ENCODE assay signal across 8 cellular contexts in the genomic region with DNA sequence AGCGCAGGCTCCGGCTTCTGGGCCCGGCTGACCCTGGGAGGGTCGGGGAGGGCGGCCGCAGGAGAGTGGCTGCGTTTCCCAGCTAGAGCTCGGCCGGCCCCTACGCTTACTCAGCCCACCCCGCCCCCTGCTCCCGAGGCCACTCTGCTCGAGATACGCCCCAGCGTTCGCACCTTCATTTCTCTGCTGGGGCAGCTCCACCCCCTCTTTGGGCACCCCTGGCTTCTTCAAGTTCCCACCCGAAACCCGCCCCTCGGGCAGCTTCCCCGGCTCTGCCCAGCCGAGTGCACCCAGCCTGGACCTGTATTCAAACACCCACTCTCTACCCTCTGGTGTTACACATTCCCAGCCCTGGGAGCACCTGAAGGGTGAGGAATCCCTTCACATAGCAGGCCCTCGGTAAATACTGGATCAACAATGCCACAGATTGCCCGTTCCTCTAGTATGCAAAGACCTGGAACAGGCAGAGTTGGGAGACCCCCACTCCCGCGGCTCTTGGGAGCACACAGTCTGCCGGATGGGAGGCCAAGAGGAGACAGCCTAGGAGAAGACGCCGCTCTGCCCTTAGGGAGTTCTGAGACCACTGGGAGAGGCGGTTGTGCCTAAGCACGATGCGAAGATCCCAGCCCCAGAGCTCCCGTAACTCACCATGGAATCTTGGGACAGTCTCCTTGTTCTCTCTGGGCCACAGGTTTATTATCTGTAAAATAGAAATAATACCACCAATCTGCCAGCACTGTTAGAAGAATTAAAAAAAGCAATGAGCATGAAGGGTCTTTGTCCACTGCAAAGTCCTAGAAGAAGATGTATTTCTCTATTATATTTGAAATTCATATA. TPM values are rescaled to one million over a fixed set of nuclear protein-coding genes. Genes with fewer than 3 reads are reported as not detected.
DNase-seq lines count a peak whose midpoint lies in the region; ATAC-seq and TF ChIP-seq lines count a peak whose summit lies in the region.

No MANE protein-coding gene starts in this region.

- H2BK120ac ChIP-seq in neuronal stem cell (ENCODE audit: low read depth, low read length): no peak overlapping the region

- H4K91ac ChIP-seq in neuronal stem cell (ENCODE audit: low read depth, low read length, poor library complexity): peak overlapping the region; percentile 77

- 16 to 27% methylated on average over 29 to 32 of the region's 32 CpGs for WGBS in esophagus, 2 donors
- no CpG with 5 or more reads among the region's 32 CpGs for WGBS in neuronal stem cell (ENCODE audit: extremely low coverage in 2 of 2, insufficient read length in 2 of 2, insufficient replicate concordance in 1 of 2), 2 donors

- peak overlapping the region; percentile 94 for H2AFZ ChIP-seq in neuronal stem cell (ENCODE audit: low read length)

- H2AK5ac ChIP-seq in neuronal stem cell (ENCODE audit: low read depth, low read length): peak overlapping the region; percentile 76

- no peak overlapping the region for H2BK12ac ChIP-seq in neuronal stem cell (ENCODE audit: low read length)

- peak; percentile 54 for DNase-seq in NCI-H1105 treated with DMSO at 0.1 percent for 48 hours (lab: John Stamatoyannopoulos, UW)
- DNase-seq in NCI-H1105 (lab: John Stamatoyannopoulos, UW): no peak
- DNase-seq in Panc1 (ENCODE audit: low read depth, low spot score): no peak
- DNase-seq in neuronal stem cell (ENCODE audit: low spot score): no peak
- DNase-seq in NCI-H2029 treated with DMSO at 0.1 percent for 48 hours (lab: John Stamatoyannopoulos, UW): no peak
- DNase-seq in GM13977 (ENCODE audit: low spot score): no peak

- no peak overlapping the region for H3K4ac ChIP-seq in neuronal stem cell (ENCODE audit: low read length)

- peak overlapping the region; percentile 90 for H3K4me2 ChIP-seq in neuronal stem cell (ENCODE audit: insufficient read depth, low read length, poor library complexity, severe bottlenecking)

- in situ Hi-C loops in Panc1 (cut with HindIII; ENCODE audit: low pct_unique_long_range_greater_than_20kb, low sequenced_read_pairs): no loop called here
- in situ Hi-C loops in GM13977 (cut with MboI; ENCODE audit: low pct_unique_long_range_greater_than_20kb, low sequenced_read_pairs, unreplicated experiment): no loop called here

- H3K27ac ChIP-seq in Panc1 (ENCODE audit: low read length): peak overlapping the region; percentile 82
- peak overlapping the region; percentile 92 to 95 for H3K27ac ChIP-seq in esophagus (ENCODE audit: low read depth in 2 of 2, low read length in 1 of 2)
- H3K27ac ChIP-seq in neuronal stem cell (replicated peaks; ENCODE audit: low read length): peak overlapping the region; percentile 51

- peak overlapping the region; percentile 50 for H3K9ac ChIP-seq in neuronal stem cell (ENCODE audit: low read depth, low read length, poor library complexity)

- no peaks in the 10 kb centered on the region; the same call in 1 of the 2 replicates for H3K36me3 ChIP-seq in Panc1 (ENCODE audit: control insufficient read depth, insufficient read depth, low read length)
- H3K36me3 ChIP-seq in esophagus (ENCODE audit: control insufficient read depth in 2 of 2, insufficient read depth in 2 of 2, low read length in 1 of 2): no peaks in the 10 kb centered on the region
- peaks cover 0 to 6% of the 10 kb centered on the region in 2 donors for H3K36me3 ChIP-seq in neuronal stem cell (replicated peaks in 1 of 2; ENCODE audit: control insufficient read depth in 2 of 2, insufficient read depth in 2 of 2, low read length in 2 of 2)

- BruUV-seq in Panc1 (replicated peaks; lab: Mats Ljungman, UMichigan): no TSS peak

- peak overlapping the region; percentile 92 for H3K23ac ChIP-seq in neuronal stem cell (ENCODE audit: low read depth, low read length, poor library complexity)

- H2BK5ac ChIP-seq in neuronal stem cell (ENCODE audit: low read length): no peak overlapping the region

- peaks cover 45% of the 10 kb centered on the region for H3K4me1 ChIP-seq in Panc1 (ENCODE audit: control insufficient read depth, insufficient read depth, low read length)
- peaks cover 10 to 24% of the 10 kb centered on the region in 2 donors for H3K4me1 ChIP-seq in esophagus (ENCODE audit: control insufficient read depth in 2 of 2, insufficient read depth in 2 of 2, low read length in 1 of 2)
- H3K4me1 ChIP-seq in neuronal stem cell (ENCODE audit: control insufficient read depth in 2 of 2, insufficient read depth in 1 of 2, low read depth in 1 of 2, low read length in 2 of 2): peaks cover 9 to 22% of the 10 kb centered on the region in 2 donors

- peak overlapping the region; percentile 57 to 73 for H3K4me3 ChIP-seq in Panc1 (ENCODE audit: low read depth in 2 of 2, low read length in 2 of 2)
- peak overlapping the region; percentile 61 to 75 for H3K4me3 ChIP-seq in esophagus (ENCODE audit: low read depth in 1 of 2, low read length in 2 of 2)
- peak overlapping the region; percentile 55 to 76 for H3K4me3 ChIP-seq in neuronal stem cell (ENCODE audit: low read length in 2 of 2)

- H3K9me3 ChIP-seq in Panc1 (ENCODE audit: control insufficient read depth, insufficient read depth, low read depth, low read length) (no peaks in the 10 kb centered on the region), esophagus (ENCODE audit: control insufficient read depth in 2 of 2, insufficient read depth in 1 of 2, low read depth in 1 of 2, low read length in 1 of 2) (no peaks in the 10 kb centered on the region), neuronal stem cell (replicated peaks in 1 of 2; ENCODE audit: control insufficient read depth in 2 of 2, insufficient read depth in 1 of 2, low read depth in 1 of 2, low read length in 2 of 2) (no peaks in the 10 kb centered on the region)

- POLR2A ChIA-PET in Panc1 (lab: Charles Lee): no interaction called here

- ATAC-seq in Panc1 (peak; percentile 77), HG03520 (IDR thresholded peaks at IDR 0.05; ENCODE audit: unreplicated experiment) (no peak)

- peaks cover 1% of the 10 kb centered on the region for H3K79me1 ChIP-seq in neuronal stem cell (ENCODE audit: low read depth, low read length)

- H2BK15ac ChIP-seq in neuronal stem cell (ENCODE audit: low read length): peak overlapping the region; percentile 46

- TF ChIP-seq CTCF in Panc1 (IDR thresholded peaks at IDR 0.05) (no peak), GM13977 (IDR thresholded peaks at IDR 0.05; ENCODE audit: extremely low read depth, insufficient read depth, missing control alignments) (no peak)

- CTCF ChIA-PET in Panc1 (lab: Charles Lee): interaction anchor here (0.6 kb wide), 1 partner anchor 122 kb away, joined by 8 read pairs; a partner anchor contains a TSS

- H3K14ac ChIP-seq in neuronal stem cell (ENCODE audit: low read length): no peak overlapping the region

- H3K27me3 ChIP-seq in Panc1 (ENCODE audit: control insufficient read depth, insufficient read depth, low read length) (no peaks in the 10 kb centered on the region), esophagus (ENCODE audit: control insufficient read depth in 1 of 2, insufficient read depth in 2 of 2, low read length in 2 of 2) (no peaks in the 10 kb centered on the region), neuronal stem cell (ENCODE audit: control insufficient read depth in 3 of 3, insufficient read depth in 3 of 3, low read depth in 1 of 3, low read length in 3 of 3) (peaks cover 0 to 9% (median 0%) of the 10 kb centered on the region in 3 experiments)

- intact Hi-C loops in Panc1 (cut with micrococcal nuclease; ENCODE audit: unreplicated experiment): no loop called here

- no peak overlapping the region for H4K8ac ChIP-seq in neuronal stem cell (ENCODE audit: low read depth, low read length)

- peak overlapping the region; percentile 94 for H3K18ac ChIP-seq in neuronal stem cell (ENCODE audit: low read length)

RNA-seq across cellular contexts. Expression of a gene that starts 0.6 kb away (rescaled TPM):
- 30.9 TPM for total RNA-seq in Panc1 (2021; ENCODE audit: unreplicated experiment)
- polyA plus RNA-seq in Panc1 (2012; ENCODE audit: insufficient read length): 28.7 TPM
- polyA plus RNA-seq in esophagus: 10 to 100 TPM in 1 of 2 donors, 1 to 10 TPM in 1; 9.5 to 14.3 TPM
- 2.4 TPM for polyA plus RNA-seq in neuronal stem cell (2013, experiment 1 of 2)
- polyA plus RNA-seq in neuronal stem cell (2013, experiment 2 of 2): 2.3 TPM

RNA-seq across cellular contexts. Expression of a gene that starts 16.8 kb away (rescaled TPM):
- 12.2 TPM for total RNA-seq in Panc1 (2021; ENCODE audit: unreplicated experiment)
- 3.1 TPM for polyA plus RNA-seq in Panc1 (2012; ENCODE audit: insufficient read length)
- 1 to 10 TPM; 1.1 to 2.0 TPM for polyA plus RNA-seq in esophagus
- 7.6 TPM for polyA plus RNA-seq in neuronal stem cell (2013, experiment 1 of 2)
- polyA plus RNA-seq in neuronal stem cell (2013, experiment 2 of 2): 7.3 TPM

RNA-seq across cellular contexts. Expression of a gene that starts 30.1 kb away (rescaled TPM):
- total RNA-seq in Panc1 (2021; ENCODE audit: unreplicated experiment): 316 TPM
- polyA plus RNA-seq in Panc1 (2012; ENCODE audit: insufficient read length): 199 TPM
- polyA plus RNA-seq in esophagus: 100 to 1,000 TPM; 115 to 137 TPM
- polyA plus RNA-seq in neuronal stem cell (2013, experiment 1 of 2): 714 TPM
- polyA plus RNA-seq in neuronal stem cell (2013, experiment 2 of 2): 708 TPM

RNA-seq across cellular contexts. Expression of a gene that starts 56.3 kb away (rescaled TPM):
- total RNA-seq in Panc1 (2021; ENCODE audit: unreplicated experiment): 68.5 TPM
- polyA plus RNA-seq in Panc1 (2012; ENCODE audit: insufficient read length): 70.2 TPM
- 10 to 100 TPM; 28.4 to 32.0 TPM for polyA plus RNA-seq in esophagus
- 32.0 TPM for polyA plus RNA-seq in neuronal stem cell (2013, experiment 1 of 2)
- 30.2 TPM for polyA plus RNA-seq in neuronal stem cell (2013, experiment 2 of 2)
